ENCODE assay signal across 28 cellular contexts in genomic region chr6:122392564-122393338, GRCh38. TPM values are rescaled to one million over a fixed set of nuclear protein-coding genes. Genes with fewer than 3 reads are reported as not detected.
DNase-seq lines count a peak whose midpoint lies in the region; ATAC-seq lines count a peak whose summit lies in the region.
"Had no signal": no experiment of that assay in that cellular context is flagged by ENCODE, and none has a peak within 500 bp of the region (broad histone marks: within the 10 kb centered on the region; RNA-seq: fewer than 3 reads in every experiment).

No MANE protein-coding gene starts in this region.

- H3K27ac ChIP-seq in mesendoderm (ENCODE audit: low read depth, low read length): no peak overlapping the region
- H3K27ac ChIP-seq: 22Rv1 had no signal

- H2AK5ac ChIP-seq in mesendoderm (ENCODE audit: low read length): no peak overlapping the region

- H3K79me1 ChIP-seq in mesendoderm (ENCODE audit: low read length): no peaks in the 10 kb centered on the region

- no peak overlapping the region for H2BK120ac ChIP-seq in mesendoderm (ENCODE audit: low read depth, low read length)

- H3K4me3 Mint-ChIP-seq in activated CD4-positive, alpha-beta T cell treated with anti-CD3 and anti-CD28 coated beads for 36 hours: no peak overlapping the region
- H3K4me3 Mint-ChIP-seq in stimulated activated naive CD8-positive, alpha-beta T cell treated with anti-CD3 and anti-CD28 coated beads, Interleukin-15, amount 100 ng/mL, for 72 hours: no peak overlapping the region
- H3K4me3 Mint-ChIP-seq: CD14-positive monocyte; CD8-positive, alpha-beta memory T cell had no signal

- peak; percentile 9 for ATAC-seq in activated CD4-positive, alpha-beta T cell treated with anti-CD3 and anti-CD28 coated beads for 36 hours
- peak; percentile 1 for ATAC-seq in stimulated activated naive CD8-positive, alpha-beta T cell treated with anti-CD3 and anti-CD28 coated beads, Interleukin-15, amount 100 ng/mL, for 72 hours
- ATAC-seq in stimulated activated naive CD8-positive, alpha-beta T cell treated with anti-CD3 and anti-CD28 coated beads, Interleukin-15, Interleukin-2, amounts not matched to agents 100 U/mL and 50 U/mL, for 24 hours: no peak
- no peak for ATAC-seq in HG03342 (IDR thresholded peaks at IDR 0.05; ENCODE audit: unreplicated experiment)
- ATAC-seq in GM18873 (IDR thresholded peaks at IDR 0.05; ENCODE audit: low FRiP score, unreplicated experiment): no peak
- ATAC-seq: HepG2 had no signal

- H3K27me3 Mint-ChIP-seq in activated CD4-positive, alpha-beta T cell treated with anti-CD3 and anti-CD28 coated beads for 36 hours: peaks cover 2% of the 10 kb centered on the region
- H3K27me3 Mint-ChIP-seq in stimulated activated naive CD8-positive, alpha-beta T cell treated with anti-CD3 and anti-CD28 coated beads, Interleukin-15, amount 100 ng/mL, for 72 hours: no peaks in the 10 kb centered on the region

- H3K9ac ChIP-seq in mesendoderm (ENCODE audit: low read length): no peak overlapping the region

- H2BK15ac ChIP-seq in mesendoderm (replicated peaks; ENCODE audit: low read depth): no peak overlapping the region

- no peak overlapping the region for H3K18ac ChIP-seq in mesendoderm (ENCODE audit: low read length)

- H3K4ac ChIP-seq in mesendoderm (ENCODE audit: low read depth, low read length): no peak overlapping the region

- H2BK5ac ChIP-seq in mesendoderm (ENCODE audit: low read length): no peak overlapping the region

- H3K36me3 Mint-ChIP-seq in activated CD4-positive, alpha-beta T cell treated with anti-CD3 and anti-CD28 coated beads for 36 hours (ENCODE audit: low read depth): no peaks in the 10 kb centered on the region
- H3K36me3 Mint-ChIP-seq: CD14-positive monocyte; CD8-positive, alpha-beta memory T cell had no signal

- H4K5ac ChIP-seq in mesendoderm (ENCODE audit: low read length): no peak overlapping the region

- no peak overlapping the region for H3K4me3 ChIP-seq in mesendoderm (ENCODE audit: low read length)
- H3K4me3 ChIP-seq: GM12878 had no signal

- H4K8ac ChIP-seq in mesendoderm (ENCODE audit: low read depth, low read length): no peak overlapping the region

- H3K56ac ChIP-seq in mesendoderm (ENCODE audit: low read length): no peak overlapping the region

- intact Hi-C loops in activated CD4-positive, alpha-beta T cell treated with anti-CD3 and anti-CD28 coated beads for 36 hours (cut with DNase I, micrococcal nuclease): loop anchor here (1.0 to 10.0 kb wide), 2 partner anchors 31 to 1058 kb away; partner anchors contain the start of gene TBC1D32 (in 1 of the 2)

- H3K27ac Mint-ChIP-seq in activated CD4-positive, alpha-beta T cell treated with anti-CD3 and anti-CD28 coated beads for 36 hours: peak overlapping the region; percentile 58
- H3K27ac Mint-ChIP-seq in stimulated activated naive CD8-positive, alpha-beta T cell treated with anti-CD3 and anti-CD28 coated beads, Interleukin-15, amount 100 ng/mL, for 72 hours: peak overlapping the region in 1 of 2 donors; percentile 57
- H3K27ac Mint-ChIP-seq: CD14-positive monocyte; CD8-positive, alpha-beta memory T cell had no signal

- peaks cover 15% of the 10 kb centered on the region for H3K4me1 Mint-ChIP-seq in activated CD4-positive, alpha-beta T cell treated with anti-CD3 and anti-CD28 coated beads for 36 hours
- H3K4me1 Mint-ChIP-seq in stimulated activated naive CD8-positive, alpha-beta T cell treated with anti-CD3 and anti-CD28 coated beads, Interleukin-15, amount 100 ng/mL, for 72 hours: peaks cover 19% of the 10 kb centered on the region
- H3K4me1 Mint-ChIP-seq: CD14-positive monocyte; CD8-positive, alpha-beta memory T cell had no signal

- CTCF ChIA-PET in activated CD4-positive, alpha-beta T cell treated with anti-CD3 and anti-CD28 coated beads for 36 hours (lab: Charles Lee): interaction anchor here (0.6 to 1.8 kb wide), 5 partner anchors 40 to 138 kb away, joined by 3 to 6 read pairs (median 4); no protein-coding TSS in a partner anchor

- H3K79me2 ChIP-seq in mesendoderm (ENCODE audit: control insufficient read depth, insufficient read depth, low read length): no peaks in the 10 kb centered on the region

- no peak overlapping the region for H3K4me2 ChIP-seq in mesendoderm (ENCODE audit: low read length)

- WGBS in mesendoderm (ENCODE audit: extremely low coverage, insufficient coverage, low lambda C conversion rate): no CpG with 5 or more reads among the region's 6 CpGs

- POLR2A ChIA-PET in activated CD4-positive, alpha-beta T cell treated with anti-CD3 and anti-CD28 coated beads for 36 hours (lab: Charles Lee): interaction anchor here (0.6 to 1.0 kb wide), 2 partner anchors 80 kb away, joined by 3 to 4 read pairs; no protein-coding TSS in a partner anchor

- no peak overlapping the region for H3K23ac ChIP-seq in mesendoderm (ENCODE audit: low read length)

- DNase-seq in activated CD4-positive, alpha-beta T cell treated with anti-CD3 and anti-CD28 coated beads for 36 hours: peak; percentile 10
- DNase-seq in activated CD4-positive, alpha-beta T cell treated with anti-CD3 and anti-CD28 coated beads, Interleukin-2, amount 50 U/mL, for 4 hours: no peak
- no peak for DNase-seq in stimulated activated naive CD8-positive, alpha-beta T cell treated with anti-CD3 and anti-CD28 coated beads, Interleukin-15, amount 100 ng/mL, for 72 hours
- no peak for DNase-seq in stimulated activated naive CD8-positive, alpha-beta T cell treated with anti-CD3 and anti-CD28 coated beads, Interleukin-15, Interleukin-2, amounts not matched to agents 100 U/mL and 50 U/mL, for 24 hours
- DNase-seq in mesendoderm (peak; percentile 30), cortex of kidney (lab: John Stamatoyannopoulos, UW) (no peak)
- DNase-seq: BE2C; CD8-positive, alpha-beta memory T cell; DMS 273 treated with DMSO at 0.1 percent for 48 hours; DMS79; EL; GDM1; GOT3; Kasumi-1; NCI-H1092 treated with DMSO at 0.1 percent for 48 hours; NCI-H1436; NCI-H187; NCI-H2081 treated with DMSO at 0.1 percent for 48 hours; NCI-H2171 treated with DMSO at 0.1 percent for 48 hours; NCI-H524 treated with DMSO at 0.1 percent for 48 hours; NCI-H774; SIG-M5 had no signal

- no peaks in the 10 kb centered on the region for H3K36me3 ChIP-seq in mesendoderm (ENCODE audit: control insufficient read depth, insufficient read depth, low read length)
- H3K36me3 ChIP-seq: BE2C had no signal

- H3K27me3 ChIP-seq in mesendoderm (ENCODE audit: insufficient read depth, low read length, poor library complexity): peaks cover 39% of the 10 kb centered on the region
- H3K27me3 ChIP-seq: BE2C had no signal

- no peaks in the 10 kb centered on the region for H3K9me3 Mint-ChIP-seq in activated CD4-positive, alpha-beta T cell treated with anti-CD3 and anti-CD28 coated beads for 36 hours (ENCODE audit: low read depth)
- H3K9me3 Mint-ChIP-seq in stimulated activated naive CD8-positive, alpha-beta T cell treated with anti-CD3 and anti-CD28 coated beads, Interleukin-15, amount 100 ng/mL, for 72 hours: no peaks in the 10 kb centered on the region
- H3K9me3 Mint-ChIP-seq: CD8-positive, alpha-beta memory T cell had no signal

- H3K4me1 ChIP-seq in mesendoderm (ENCODE audit: control insufficient read depth, low read depth, low read length): no peaks in the 10 kb centered on the region
- H3K4me1 ChIP-seq: BE2C had no signal

RNA-seq across cellular contexts. Expression of gene HSF2, which starts 6.7 kb away (rescaled TPM):
- 10 to 100 TPM; 18.1 to 20.6 TPM for total RNA-seq in activated CD4-positive, alpha-beta T cell treated with anti-CD3 and anti-CD28 coated beads for 36 hours
- polyA plus RNA-seq in mesendoderm (2013, experiment 1 of 2): 8.8 TPM
- 8.4 TPM for polyA plus RNA-seq in mesendoderm (2013, experiment 2 of 2)

Comparison
In these comparisons a context has a peak if more than half of its experiments do, and no peak if none do; other contexts are left out.
1. ATAC-seq: peak in activated CD4-positive, alpha-beta T cell treated with anti-CD3 and anti-CD28 coated beads for 36 hours (single experiment) and stimulated activated naive CD8-positive, alpha-beta T cell treated with anti-CD3 and anti-CD28 coated beads, Interleukin-15, amount 100 ng/mL, for 72 hours (single experiment); none in stimulated activated naive CD8-positive, alpha-beta T cell treated with anti-CD3 and anti-CD28 coated beads, Interleukin-15, Interleukin-2, amounts not matched to agents 100 U/mL and 50 U/mL, for 24 hours (single experiment), HG03342 (single experiment) and GM18873 (single experiment).
2. DNase-seq: peak in activated CD4-positive, alpha-beta T cell treated with anti-CD3 and anti-CD28 coated beads for 36 hours (single experiment) and mesendoderm (single experiment); none in activated CD4-positive, alpha-beta T cell treated with anti-CD3 and anti-CD28 coated beads, Interleukin-2, amount 50 U/mL, for 4 hours (0 of 2), stimulated activated naive CD8-positive, alpha-beta T cell treated with anti-CD3 and anti-CD28 coated beads, Interleukin-15, amount 100 ng/mL, for 72 hours (0 of 2), stimulated activated naive CD8-positive, alpha-beta T cell treated with anti-CD3 and anti-CD28 coated beads, Interleukin-15, Interleukin-2, amounts not matched to agents 100 U/mL and 50 U/mL, for 24 hours (single experiment) and cortex of kidney (single experiment).